9 cellular contexts compared by ENCODE assay signal in the genomic region with DNA sequence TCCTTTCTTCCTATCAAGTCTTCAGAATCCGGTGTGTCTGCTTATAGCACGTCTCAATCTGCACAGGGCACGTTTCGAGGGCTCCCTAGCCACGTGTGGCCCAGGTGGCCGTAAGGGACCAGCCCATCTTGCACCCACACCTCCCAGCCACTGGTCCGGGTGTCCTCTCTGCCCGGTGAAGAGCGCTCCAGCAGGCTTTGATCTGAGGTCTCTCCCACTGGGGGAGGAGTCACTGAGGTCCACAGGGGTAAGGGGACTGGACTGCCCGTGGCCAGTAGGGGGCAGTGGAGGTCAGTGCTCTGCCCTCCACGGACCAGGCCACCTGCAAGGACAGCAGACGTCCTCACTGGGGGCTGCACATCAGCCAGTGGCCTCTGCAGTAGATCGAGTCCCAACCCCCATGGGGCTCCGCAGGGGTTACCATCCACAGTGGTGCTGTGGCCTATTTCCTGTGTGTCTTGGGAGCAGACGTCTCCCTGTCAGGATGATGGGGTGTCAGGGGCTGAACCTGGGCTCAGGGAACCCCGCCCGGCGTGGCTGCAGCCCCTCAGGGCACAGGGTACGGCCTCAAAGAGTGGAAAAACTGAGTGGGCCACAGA.
DNase-seq lines count a peak whose midpoint lies in the region; ATAC-seq and TF ChIP-seq lines count a peak whose summit lies in the region.
"Had no signal": no experiment of that assay in that cellular context is flagged by ENCODE, and none has a peak within 500 bp of the region (broad histone marks: within the 10 kb centered on the region; RNA-seq: fewer than 3 reads in every experiment).

No MANE protein-coding gene starts in this region.

- H3F3A ChIP-seq in smooth muscle cell (ENCODE audit: low read depth) = no peaks in the 10 kb centered on the region

- peaks cover 9% of the 10 kb centered on the region for H3K79me2 ChIP-seq in smooth muscle cell (ENCODE audit: low read depth)

- H3K9me3 ChIP-seq in Caco-2 (no peaks in the 10 kb centered on the region), Panc1 (ENCODE audit: control insufficient read depth, insufficient read depth, low read depth, low read length) (no peaks in the 10 kb centered on the region), smooth muscle cell (replicated peaks; ENCODE audit: low read depth) (no peaks in the 10 kb centered on the region)

- peak overlapping the region; percentile 98 for H3K27ac ChIP-seq in Panc1 (ENCODE audit: low read length)
- H3K27ac ChIP-seq in smooth muscle cell (ENCODE audit: low read depth) = no peak overlapping the region

- TF ChIP-seq CTCF in Caco-2 (IDR thresholded peaks at IDR 0.05; ENCODE audit: insufficient read depth in 1 of 2, low read depth in 1 of 2, low read length in 1 of 2, severe bottlenecking in 1 of 2, unreplicated experiment in 1 of 2) (peak; percentile 93 to 95), HFF-Myc (IDR thresholded peaks at IDR 0.05; ENCODE audit: low read depth, low read length, missing control alignments) (peak; percentile 88), Panc1 (IDR thresholded peaks at IDR 0.05) (peak; percentile 91), smooth muscle cell (IDR thresholded peaks at IDR 0.05; ENCODE audit: borderline replicate concordance, insufficient read depth, poor library complexity, severe bottlenecking) (peak; percentile 85)

- H3K4me3 Mint-ChIP-seq in Caco-2 (ENCODE audit: unreplicated experiment) = no peak overlapping the region
- H3K4me3 Mint-ChIP-seq: T-helper 1 cell treated with Interleukin-12 subunit alpha and Interleukin-12 subunit beta and Interleukin-4 antibody, amounts not matched to agents 30 μg/mL and 1 μg/mL, for 36 hours had no signal

- peak; percentile 77 to 87 for DNase-seq in Caco-2
- no peak for DNase-seq in HFF-Myc (ENCODE audit: extremely low read depth, low read depth)
- DNase-seq in Panc1 (ENCODE audit: low read depth, low spot score) = no peak
- peak; percentile 55 for DNase-seq in amniotic epithelial cell (ENCODE audit: low read depth)
- DNase-seq in hepatic stellate cell (ENCODE audit: low spot score) = peak; percentile 87
- DNase-seq in smooth muscle cell (lab: John Stamatoyannopoulos, UW; ENCODE audit: unreplicated experiment) = no peak
- DNase-seq in T1000 (lab: John Stamatoyannopoulos, UW) = no peak

- H3K4me1 ChIP-seq in Caco-2 (no peaks in the 10 kb centered on the region), Panc1 (ENCODE audit: control insufficient read depth, insufficient read depth, low read length) (peaks cover 59% of the 10 kb centered on the region), smooth muscle cell (ENCODE audit: low read depth) (peaks cover 22% of the 10 kb centered on the region)

- H3K4me3 ChIP-seq in Caco-2 (ENCODE audit: low read depth, low read length) (no peak overlapping the region), HFF-Myc (replicated peaks; ENCODE audit: low read depth, low read length) (no peak overlapping the region), Panc1 (ENCODE audit: low read depth in 2 of 2, low read length in 2 of 2) (no peak overlapping the region), smooth muscle cell (no peak overlapping the region)

- H3K4me1 Mint-ChIP-seq in Caco-2 (ENCODE audit: low read depth, unreplicated experiment) = peaks cover 12% of the 10 kb centered on the region

- H3K9ac ChIP-seq in smooth muscle cell (ENCODE audit: low read depth) = no peak overlapping the region

- H3K27me3 Mint-ChIP-seq in Caco-2 (ENCODE audit: insufficient read depth, unreplicated experiment) = no peaks in the 10 kb centered on the region

- H4K20me1 ChIP-seq in smooth muscle cell (ENCODE audit: low read depth) = peaks cover 91% of the 10 kb centered on the region

- CTCF ChIA-PET in Caco-2 (lab: Charles Lee) = no interaction called here
- CTCF ChIA-PET in Panc1 (lab: Charles Lee) = no interaction called here

- no peak overlapping the region for H3K4me2 ChIP-seq in smooth muscle cell

- H3K9me3 Mint-ChIP-seq in Caco-2 (ENCODE audit: unreplicated experiment) = no peaks in the 10 kb centered on the region
- H3K9me3 Mint-ChIP-seq: T-helper 1 cell treated with Interleukin-12 subunit alpha and Interleukin-12 subunit beta and Interleukin-4 antibody, amounts not matched to agents 30 μg/mL and 1 μg/mL, for 36 hours had no signal

- H3K36me3 ChIP-seq in Caco-2 (ENCODE audit: control insufficient read depth, insufficient read depth, low read length) = no peaks in the 10 kb centered on the region
- no peaks in the 10 kb centered on the region for H3K36me3 ChIP-seq in Panc1 (ENCODE audit: control insufficient read depth, insufficient read depth, low read length)
- no peaks in the 10 kb centered on the region for H3K36me3 ChIP-seq in smooth muscle cell (ENCODE audit: low read depth)

- BruUV-seq in Caco-2 (replicated peaks; lab: Mats Ljungman, UMichigan) = no TSS peak
- no TSS peak for BruUV-seq in Panc1 (replicated peaks; lab: Mats Ljungman, UMichigan)

- H3K27ac Mint-ChIP-seq in Caco-2 (ENCODE audit: unreplicated experiment) = peak overlapping the region; percentile 34
- H3K27ac Mint-ChIP-seq: T-helper 1 cell treated with Interleukin-12 subunit alpha and Interleukin-12 subunit beta and Interleukin-4 antibody, amounts not matched to agents 30 μg/mL and 1 μg/mL, for 36 hours had no signal

- H3K27me3 ChIP-seq in Caco-2 (replicated peaks; ENCODE audit: control insufficient read depth, insufficient read depth, low read length) = no peaks in the 10 kb centered on the region
- no peaks in the 10 kb centered on the region for H3K27me3 ChIP-seq in Panc1 (ENCODE audit: control insufficient read depth, insufficient read depth, low read length)
- H3K27me3 ChIP-seq in smooth muscle cell (ENCODE audit: low read depth) = no peaks in the 10 kb centered on the region

- POLR2A ChIA-PET in Caco-2 (lab: Charles Lee) (no interaction called here), Panc1 (lab: Charles Lee) (no interaction called here)

- no peaks in the 10 kb centered on the region for H3K36me3 Mint-ChIP-seq in Caco-2 (ENCODE audit: insufficient read depth, unreplicated experiment)

- ATAC-seq in Panc1 = peak; percentile 85
- no peak for ATAC-seq in GM21528 (IDR thresholded peaks at IDR 0.05; ENCODE audit: low FRiP score, unreplicated experiment)

- H2AFZ ChIP-seq in smooth muscle cell (ENCODE audit: low read depth) = no peak overlapping the region

- intact Hi-C loops in Caco-2 (cut with micrococcal nuclease; ENCODE audit: unreplicated experiment) (loop anchor here (2.0 to 5.0 kb wide), 2 partner anchors 14 to 81 kb away; no protein-coding TSS in a partner anchor), Panc1 (cut with micrococcal nuclease; ENCODE audit: unreplicated experiment) (no loop called here)

- WGBS in smooth muscle cell (ENCODE audit: low lambda C conversion rate) = 54% methylated on average over 19 of the region's 19 CpGs

- in situ Hi-C loops in Panc1 (cut with HindIII; ENCODE audit: low pct_unique_long_range_greater_than_20kb, low sequenced_read_pairs) = no loop called here

Comparison
In these comparisons a context has a peak if more than half of its experiments do, and no peak if none do; other contexts are left out.
1. DNase-seq: peak in Caco-2 (2 of 2), amniotic epithelial cell (single experiment) and hepatic stellate cell (single experiment); none in HFF-Myc (single experiment), Panc1 (single experiment), smooth muscle cell (single experiment) and T1000 (single experiment).
2. Peak in every context shown above with its lines, with median percentiles within 50 percentile points of each other: CTCF ChIP-seq.